Comparison of ENCODE assay signal across 27 cellular contexts in genomic region chr1:7568053-7568452, GRCh38.
"Had no signal": no experiment of that assay in that cellular context is flagged by ENCODE, and none has a peak within 500 bp of the region (broad histone marks: within the 10 kb centered on the region; RNA-seq: fewer than 3 reads in every experiment).

No MANE protein-coding gene starts in this region.

- H3K27me3 ChIP-seq: ascending aorta, breast epithelium, cardiac muscle cell, colonic mucosa, esophagus squamous epithelium, gastroesophageal sphincter had no signal

- H3K4me3 ChIP-seq: ascending aorta, breast epithelium, cardiac muscle cell, colonic mucosa, esophagus squamous epithelium, gastroesophageal sphincter had no signal

- H3K36me3 ChIP-seq: ascending aorta, breast epithelium, cardiac muscle cell, colonic mucosa, esophagus squamous epithelium, gastroesophageal sphincter had no signal

- H3K9me3 ChIP-seq: ascending aorta, breast epithelium, colonic mucosa, esophagus squamous epithelium, gastroesophageal sphincter had no signal

- H3K27ac ChIP-seq: ascending aorta, breast epithelium, cardiac muscle cell, colonic mucosa, epithelial cell of prostate, esophagus squamous epithelium, gastroesophageal sphincter had no signal

- H3K4me1 ChIP-seq: breast epithelium, colonic mucosa, gastroesophageal sphincter had no signal

- ATAC-seq: activated CD4-positive, alpha-beta T cell treated with anti-CD3 and anti-CD28 coated beads for 36 hours; activated naive CD4-positive, alpha-beta T cell treated with anti-CD3 and anti-CD28 coated beads, Interleukin-2, amount 50 U/mL, for 72 hours; activated T-cell treated with anti-CD3 and anti-CD28 coated beads, Interleukin-2, amount 50 U/mL, for 72 hours; gastroesophageal sphincter had no signal

- DNase-seq: activated CD4-positive, alpha-beta memory T cell treated with anti-CD3 and anti-CD28 coated beads, Interleukin-2, amount 10 ng/mL, durations not matched to agents 7 days and 5 days; activated CD4-positive, alpha-beta T cell treated with anti-CD3 and anti-CD28 coated beads for 36 hours; activated CD4-positive, alpha-beta T cell treated with anti-CD3 and anti-CD28 coated beads, Interleukin-2, amount 10 ng/mL, durations not matched to agents 24 days and 14 days; activated CD4-positive, alpha-beta T cell treated with anti-CD3 and anti-CD28 coated beads, Interleukin-2, amount 50 U/mL, for 4 hours; activated CD4-positive, CD25-positive, alpha-beta regulatory T cell; activated CD4-positive, CD25-positive, alpha-beta regulatory T cell treated with anti-CD3 and anti-CD28 coated beads, Interleukin-2, amount 50 U/mL, for 72 hours; activated CD8-positive, alpha-beta memory T cell treated with anti-CD3 and anti-CD28 coated beads, Interleukin-2, amount 50 U/mL, for 48 hours; activated gamma-delta T cell; activated naive CD4-positive, alpha-beta T cell; activated naive CD4-positive, alpha-beta T cell treated with anti-CD3 and anti-CD28 coated beads, Interleukin-2, amount 10 ng/mL, durations not matched to agents 7 days and 5 days; activated naive CD8-positive, alpha-beta T cell treated with anti-CD3 and anti-CD28 coated beads, Interleukin-2, amount 10 ng/mL, durations not matched to agents 7 days and 5 days; activated T-cell treated with anti-CD3 and anti-CD28 coated beads for 4 hours; activated T-cell treated with anti-CD3 and anti-CD28 coated beads, Interleukin-2, amount 50 U/mL, for 24 hours; activated T-cell treated with anti-CD3 and anti-CD28 coated beads, Interleukin-2, amount 50 U/mL, for 72 hours; central memory CD4-positive, alpha-beta T cell; cerebellar nuclear complex; colonic mucosa; effector CD8-positive, alpha-beta T cell; esophagus squamous epithelium; foreskin melanocyte; T-helper 2 cell had no signal
